ENCODE assay signal across 13 cellular contexts in genomic region chr3:17052348-17052747, GRCh38.
DNase-seq lines count a peak whose midpoint lies in the region; ATAC-seq and TF ChIP-seq lines count a peak whose summit lies in the region.
"Had no signal": no experiment of that assay in that cellular context is flagged by ENCODE, and none has a peak within 500 bp of the region (broad histone marks: within the 10 kb centered on the region; RNA-seq: fewer than 3 reads in every experiment).

No MANE protein-coding gene starts in this region.

- peaks cover 30 to 44% of the 10 kb centered on the region in 2 donors for H3K36me3 Mint-ChIP-seq in CD14-positive monocyte
- H3K36me3 Mint-ChIP-seq in activated T-helper 1 cell treated with anti-CD3 and anti-CD28 coated beads, Interleukin-12 subunit alpha, Interleukin-12 subunit beta, Interleukin-2, Interleukin-4 antibody, amounts not matched to agents 30 ng/mL and 10 ng/mL and 1 ng/mL, durations not matched to agents 14 hours and 24 hours and 36 hours (ENCODE audit: low read depth), result peaks cover 55% of the 10 kb centered on the region
- H3K36me3 Mint-ChIP-seq in activated T-cell treated with anti-CD3 and anti-CD28 coated beads, Interleukin-2, amount 50 U/mL, for 24 hours (ENCODE audit: low read depth), result peaks cover 79% of the 10 kb centered on the region

- DNase-seq in CD14-positive monocyte (ENCODE audit: low spot score) (no peak), MV-4-11 (lab: John Stamatoyannopoulos, UW) (peak; percentile 83), COLO829 (ENCODE audit: low spot score) (no peak), NCI-H1694 treated with DMSO at 0.1 percent for 48 hours (lab: John Stamatoyannopoulos, UW) (no peak)
- DNase-seq in activated T-helper 1 cell treated with anti-CD3 and anti-CD28 coated beads, Interleukin-12 subunit alpha, Interleukin-12 subunit beta, Interleukin-2, Interleukin-4 antibody, amounts not matched to agents 30 ng/mL and 10 ng/mL and 1 ng/mL, durations not matched to agents 14 hours and 24 hours and 36 hours (ENCODE audit: low spot score), result no peak
- DNase-seq in activated T-cell treated with anti-CD3 and anti-CD28 coated beads, Interleukin-2, amount 50 U/mL, for 24 hours, result no peak
- DNase-seq: DMS79 treated with DMSO at 0.1 percent for 48 hours, Karpas-422, mucosa of descending colon, NCI-H345 had no signal

- H3K27me3 Mint-ChIP-seq in CD14-positive monocyte (ENCODE audit: low read depth in 3 of 3), result no peaks in the 10 kb centered on the region
- H3K27me3 Mint-ChIP-seq in activated T-helper 1 cell treated with anti-CD3 and anti-CD28 coated beads, Interleukin-12 subunit alpha, Interleukin-12 subunit beta, Interleukin-2, Interleukin-4 antibody, amounts not matched to agents 30 ng/mL and 10 ng/mL and 1 ng/mL, durations not matched to agents 14 hours and 24 hours and 36 hours (ENCODE audit: insufficient read depth), result no peaks in the 10 kb centered on the region
- no peaks in the 10 kb centered on the region for H3K27me3 Mint-ChIP-seq in activated T-cell treated with anti-CD3 and anti-CD28 coated beads, Interleukin-2, amount 50 U/mL, for 24 hours
- H3K27me3 Mint-ChIP-seq: central memory CD8-positive, alpha-beta T cell had no signal

- peaks cover 52% of the 10 kb centered on the region for H3K4me1 Mint-ChIP-seq in CD14-positive monocyte
- peaks cover 30% of the 10 kb centered on the region for H3K4me1 Mint-ChIP-seq in activated T-helper 1 cell treated with anti-CD3 and anti-CD28 coated beads, Interleukin-12 subunit alpha, Interleukin-12 subunit beta, Interleukin-2, Interleukin-4 antibody, amounts not matched to agents 30 ng/mL and 10 ng/mL and 1 ng/mL, durations not matched to agents 14 hours and 24 hours and 36 hours (ENCODE audit: low read depth)
- H3K4me1 Mint-ChIP-seq in activated T-cell treated with anti-CD3 and anti-CD28 coated beads, Interleukin-2, amount 50 U/mL, for 24 hours (ENCODE audit: low read depth), result peaks cover 30% of the 10 kb centered on the region

- H3K27ac Mint-ChIP-seq in CD14-positive monocyte, result peak overlapping the region; percentile 62 to 91 (median 84)
- H3K27ac Mint-ChIP-seq in activated T-helper 1 cell treated with anti-CD3 and anti-CD28 coated beads, Interleukin-12 subunit alpha, Interleukin-12 subunit beta, Interleukin-2, Interleukin-4 antibody, amounts not matched to agents 30 ng/mL and 10 ng/mL and 1 ng/mL, durations not matched to agents 14 hours and 24 hours and 36 hours, result no peak overlapping the region
- H3K27ac Mint-ChIP-seq in activated T-cell treated with anti-CD3 and anti-CD28 coated beads, Interleukin-2, amount 50 U/mL, for 24 hours, result no peak overlapping the region

- H3K9me3 Mint-ChIP-seq in CD14-positive monocyte, result peaks cover 0 to 4% (median 0%) of the 10 kb centered on the region in 7 donors
- peaks cover 46% of the 10 kb centered on the region for H3K9me3 Mint-ChIP-seq in activated T-helper 1 cell treated with anti-CD3 and anti-CD28 coated beads, Interleukin-12 subunit alpha, Interleukin-12 subunit beta, Interleukin-2, Interleukin-4 antibody, amounts not matched to agents 30 ng/mL and 10 ng/mL and 1 ng/mL, durations not matched to agents 14 hours and 24 hours and 36 hours
- H3K9me3 Mint-ChIP-seq in activated T-cell treated with anti-CD3 and anti-CD28 coated beads, Interleukin-2, amount 50 U/mL, for 24 hours, result peaks cover 26% of the 10 kb centered on the region

- TF ChIP-seq CTCF in CD14-positive monocyte (IDR thresholded peaks at IDR 0.05), result no peak

- no peak overlapping the region for H3K4me3 Mint-ChIP-seq in CD14-positive monocyte
- no peak overlapping the region for H3K4me3 Mint-ChIP-seq in activated T-helper 1 cell treated with anti-CD3 and anti-CD28 coated beads, Interleukin-12 subunit alpha, Interleukin-12 subunit beta, Interleukin-2, Interleukin-4 antibody, amounts not matched to agents 30 ng/mL and 10 ng/mL and 1 ng/mL, durations not matched to agents 14 hours and 24 hours and 36 hours
- H3K4me3 Mint-ChIP-seq in activated T-cell treated with anti-CD3 and anti-CD28 coated beads, Interleukin-2, amount 50 U/mL, for 24 hours, result no peak overlapping the region
- H3K4me3 Mint-ChIP-seq: central memory CD8-positive, alpha-beta T cell had no signal

- ATAC-seq in GM19351 (IDR thresholded peaks at IDR 0.05; ENCODE audit: unreplicated experiment), result peak; percentile 56
- ATAC-seq in HG02884 (IDR thresholded peaks at IDR 0.05; ENCODE audit: unreplicated experiment), result peak; percentile 60
- ATAC-seq: mucosa of descending colon had no signal

- intact Hi-C loops in CD14-positive monocyte (cut with micrococcal nuclease), result no loop called here
- intact Hi-C loops in activated T-helper 1 cell treated with anti-CD3 and anti-CD28 coated beads, Interleukin-12 subunit alpha, Interleukin-12 subunit beta, Interleukin-2, Interleukin-4 antibody, amounts not matched to agents 30 ng/mL and 10 ng/mL and 1 ng/mL, durations not matched to agents 14 hours and 24 hours and 36 hours (cut with micrococcal nuclease), result no loop called here

Comparison
In these comparisons a context has a peak if more than half of its experiments do, and no peak if none do; other contexts are left out.
1. H3K27ac Mint-ChIP-seq: peak in CD14-positive monocyte (7 of 7); none in activated T-helper 1 cell treated with anti-CD3 and anti-CD28 coated beads, Interleukin-12 subunit alpha, Interleukin-12 subunit beta, Interleukin-2, Interleukin-4 antibody, amounts not matched to agents 30 ng/mL and 10 ng/mL and 1 ng/mL, durations not matched to agents 14 hours and 24 hours and 36 hours (single experiment) and activated T-cell treated with anti-CD3 and anti-CD28 coated beads, Interleukin-2, amount 50 U/mL, for 24 hours (single experiment).